Comparison of ENCODE assay signal across 25 cellular contexts in genomic region chr12:55789893-55790292, GRCh38. TPM values are rescaled to one million over a fixed set of nuclear protein-coding genes. Genes with fewer than 3 reads are reported as not detected.
"Had no signal": no experiment of that assay in that cellular context is flagged by ENCODE, and none has a peak within 500 bp of the region (broad histone marks: within the 10 kb centered on the region; RNA-seq: fewer than 3 reads in every experiment).

No MANE protein-coding gene starts in this region.

- ATAC-seq: esophagus mucosa; gastrocnemius medialis; left ventricle myocardium superior; lower lobe of right lung; natural killer cell; stimulated activated naive B cell treated with anti-CD40 and anti-IgM and Interleukin-4, amounts not matched to agents 10 μg/mL and 1 μg/mL and 100 μg/mL, for 72 hours had no signal

- H3K36me3 ChIP-seq: ovary had no signal

- H3K9me3 ChIP-seq: gastrocnemius medialis, lower lobe of right lung, ovary, thoracic aorta, tibial nerve, upper lobe of left lung had no signal

- H3K4me1 ChIP-seq: gastrocnemius medialis, lower lobe of right lung, tibial nerve, upper lobe of left lung had no signal

- DNase-seq: effector CD8-positive, alpha-beta T cell; endodermal cell; foreskin fibroblast; gastrocnemius medialis; head of caudate nucleus; left ventricle myocardium superior; lower lobe of right lung; natural killer cell; occipital lobe; ovary; posterior cingulate gyrus; retina; small intestine; stimulated activated CD4-positive, alpha-beta T cell treated with anti-CD3 and anti-CD28 coated beads, Interleukin-15, amount 100 ng/mL, for 24 hours; stimulated activated CD4-positive, alpha-beta T cell treated with anti-CD3 and anti-CD28 coated beads, Interleukin-2, amount 100 ng/mL, for 48 hours; stimulated activated naive B cell treated with anti-CD40 and anti-IgM and Interleukin-4, amounts not matched to agents 10 μg/mL and 1 μg/mL and 100 μg/mL, for 72 hours; upper lobe of left lung had no signal

- H3K4me3 ChIP-seq: gastrocnemius medialis, lower lobe of right lung, ovary, thoracic aorta, tibial nerve, upper lobe of left lung had no signal

- H3K27me3 ChIP-seq: gastrocnemius medialis, ovary, tibial nerve, upper lobe of left lung had no signal

- H3K27ac ChIP-seq: epithelial cell of prostate, gastrocnemius medialis, lower lobe of right lung, ovary, thoracic aorta, tibial nerve, upper lobe of left lung had no signal

- FAIRE-seq: colon, keratinocyte, small intestine, urothelium cell line had no signal

RNA-seq across cellular contexts. Expression of gene MMP19, which starts 52.8 kb away (rescaled TPM):
- total RNA-seq: occipital lobe had no signal
- polyA plus RNA-seq: neural cell had no signal
